In the genomic region with DNA sequence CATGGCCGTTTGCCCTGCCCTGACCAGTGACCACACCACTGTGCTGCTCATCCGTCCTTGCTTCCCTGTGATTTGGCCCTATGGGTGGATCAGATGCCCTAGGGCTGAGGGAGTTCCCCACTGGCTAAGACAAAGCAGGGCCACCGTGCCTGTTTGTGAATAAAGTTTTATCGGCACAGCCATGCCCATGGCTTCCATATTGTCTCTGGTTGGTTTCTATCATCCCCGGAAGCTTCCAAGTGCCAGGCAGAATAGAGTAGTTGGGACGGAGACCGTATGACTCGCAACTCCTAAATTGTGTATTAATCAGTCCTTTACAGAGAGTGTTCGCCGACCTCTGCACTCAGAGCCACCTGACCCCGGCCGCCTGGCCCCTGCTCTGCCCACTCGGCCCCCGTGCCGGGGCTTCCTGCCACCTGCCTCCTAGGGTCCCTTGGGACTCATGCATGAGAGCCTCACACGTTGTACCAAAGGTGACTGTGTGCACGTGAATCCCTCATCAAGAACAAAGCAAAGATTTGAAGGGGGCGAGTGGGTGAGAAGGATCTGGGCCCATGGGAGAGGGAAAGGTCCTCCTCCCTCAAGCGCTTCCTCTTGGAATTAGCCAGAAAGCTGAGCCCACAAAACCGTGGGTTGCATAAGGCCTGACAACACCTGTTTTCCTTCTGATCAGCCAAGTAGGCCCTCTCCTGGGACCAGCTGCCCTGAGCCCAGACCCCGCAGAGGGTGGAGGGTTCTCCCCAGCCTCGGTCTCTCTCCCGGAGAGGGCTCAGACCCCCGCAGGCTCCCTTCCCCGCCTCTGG, we compare ENCODE assay signal across 31 cellular contexts. TPM values are rescaled to one million over a fixed set of nuclear protein-coding genes. Genes with fewer than 3 reads are reported as not detected.
DNase-seq lines count a peak whose midpoint lies in the region; ATAC-seq, FAIRE-seq and TF ChIP-seq lines count a peak whose summit lies in the region.
"Had no signal": no experiment of that assay in that cellular context is flagged by ENCODE, and none has a peak within 500 bp of the region (broad histone marks: within the 10 kb centered on the region; RNA-seq: fewer than 3 reads in every experiment).

No MANE protein-coding gene starts in this region.

- TF ChIP-seq CTCF in OCI-LY1 (IDR thresholded peaks at IDR 0.05; ENCODE audit: low read length) (no peak), testis (IDR thresholded peaks at IDR 0.05) (no peak)

- no peaks in the 10 kb centered on the region for H4K20me1 ChIP-seq in OCI-LY1 (ENCODE audit: insufficient read depth, low read length)

- no peak for FAIRE-seq in GM12892 (lab: Jason Lieb, UNC)
- FAIRE-seq: islet of Langerhans, pancreas had no signal

- no peak overlapping the region for H3K27ac Mint-ChIP-seq in activated T-helper 17 cell treated with anti-CD3 and anti-CD28 coated beads, Interleukin-2, amount 50 U/mL, for 72 hours
- H3K27ac Mint-ChIP-seq: activated CD4-positive, alpha-beta T cell treated with anti-CD3 and anti-CD28 coated beads, Interleukin-2, amount 10 ng/mL, durations not matched to agents 24 days and 14 days; activated naive CD4-positive, alpha-beta T cell treated with anti-CD3 and anti-CD28 coated beads for 36 hours; activated T-cell treated with anti-CD3 and anti-CD28 coated beads, Interleukin-2, amount 50 U/mL, for 72 hours; GM23338; nephron; T-helper 2 cell treated with Interferon-gamma antibody and Interleukin-4, amounts not matched to agents 5 μg/mL and 100 μg/mL, for 36 hours had no signal

- TF ChIP-seq POLR2A in testis (IDR thresholded peaks at IDR 0.05) (no peak), GM12892 (IDR thresholded peaks at IDR 0.05; ENCODE audit: low read depth, low read length) (no peak)

- H3K9me2 ChIP-seq in OCI-LY1 (ENCODE audit: low read depth, low read length), result no peaks in the 10 kb centered on the region

- H3K4me3 Mint-ChIP-seq in activated T-helper 17 cell treated with anti-CD3 and anti-CD28 coated beads, Interleukin-2, amount 50 U/mL, for 72 hours, result no peak overlapping the region
- H3K4me3 Mint-ChIP-seq: activated CD4-positive, alpha-beta T cell treated with anti-CD3 and anti-CD28 coated beads, Interleukin-2, amount 10 ng/mL, durations not matched to agents 24 days and 14 days; activated naive CD4-positive, alpha-beta T cell treated with anti-CD3 and anti-CD28 coated beads for 36 hours; activated T-cell treated with anti-CD3 and anti-CD28 coated beads, Interleukin-2, amount 50 U/mL, for 72 hours; GM23338; nephron; T-helper 2 cell treated with Interferon-gamma antibody and Interleukin-4, amounts not matched to agents 5 μg/mL and 100 μg/mL, for 36 hours had no signal

- H3K27me3 ChIP-seq in H7 (ENCODE audit: control insufficient read depth, insufficient read depth, low read length) (no peaks in the 10 kb centered on the region), OCI-LY1 (ENCODE audit: insufficient read depth, low read length) (no peaks in the 10 kb centered on the region), testis (no peaks in the 10 kb centered on the region)
- H3K27me3 ChIP-seq: adrenal gland, body of pancreas, pancreas had no signal

- peak overlapping the region; percentile 91 for H3K4me2 ChIP-seq in OCI-LY1 (ENCODE audit: low read length)
- H3K4me2 ChIP-seq: GM23338, smooth muscle cell had no signal

- H3K36me3 Mint-ChIP-seq in activated T-helper 17 cell treated with anti-CD3 and anti-CD28 coated beads, Interleukin-2, amount 50 U/mL, for 72 hours (ENCODE audit: low read depth), result no peaks in the 10 kb centered on the region

- H3K79me2 ChIP-seq in OCI-LY1 (ENCODE audit: insufficient read depth, low read length), result peaks cover 67% of the 10 kb centered on the region

- no peak overlapping the region for H2AFZ ChIP-seq in OCI-LY1 (ENCODE audit: low read length)
- H2AFZ ChIP-seq: GM23338 had no signal

- peaks cover 5% of the 10 kb centered on the region for H3K27me3 Mint-ChIP-seq in activated T-helper 17 cell treated with anti-CD3 and anti-CD28 coated beads, Interleukin-2, amount 50 U/mL, for 72 hours
- H3K27me3 Mint-ChIP-seq: activated CD4-positive, alpha-beta T cell treated with anti-CD3 and anti-CD28 coated beads, Interleukin-2, amount 10 ng/mL, durations not matched to agents 24 days and 14 days had no signal

- H3K36me3 ChIP-seq in H7 (replicated peaks; ENCODE audit: control insufficient read depth, insufficient read depth, low read length) (no peaks in the 10 kb centered on the region), OCI-LY1 (ENCODE audit: insufficient read depth, low read length) (peaks cover 65% of the 10 kb centered on the region), testis (ENCODE audit: low read depth, missing control alignments) (no peaks in the 10 kb centered on the region)
- H3K36me3 ChIP-seq: adrenal gland, pancreas, tibial nerve had no signal

- intact Hi-C loops in testis (cut with DNase I; ENCODE audit: low total_unique reads), result no loop called here

- 89 to 91% methylated on average over 22 to 25 of the region's 25 CpGs for WGBS in testis, 2 donors

- H3K9me3 ChIP-seq in OCI-LY1 (ENCODE audit: low read length), result peaks cover 14% of the 10 kb centered on the region
- no peaks in the 10 kb centered on the region for H3K9me3 ChIP-seq in testis
- H3K9me3 ChIP-seq: adrenal gland, body of pancreas, pancreas, tibial nerve had no signal

- DNase-seq in H7 (peak; percentile 19), left lobe of liver (ENCODE audit: low spot score) (peak; percentile 41), testis (peak; percentile 12), GM12892 (ENCODE audit: insufficient read length) (no peak)
- DNase-seq: activated CD4-positive, alpha-beta T cell treated with anti-CD3 and anti-CD28 coated beads, Interleukin-2, amount 10 ng/mL, durations not matched to agents 24 days and 14 days; activated naive CD4-positive, alpha-beta T cell treated with anti-CD3 and anti-CD28 coated beads for 36 hours; activated T-cell treated with anti-CD3 and anti-CD28 coated beads, Interleukin-2, amount 50 U/mL, for 72 hours; body of pancreas; NCI-H1417; NCI-H2081 treated with DMSO at 0.1 percent for 48 hours; NCI-H446 treated with DMSO at 0.1 percent for 48 hours; OCI-M1; pancreas; retina; stimulated activated CD4-positive, alpha-beta T cell treated with anti-CD3 and anti-CD28 coated beads, Interleukin-1b, Interleukin-23, amount 100 ng/mL, for 48 hours; stimulated activated CD8-positive, alpha-beta memory T cell treated with anti-CD3 and anti-CD28 coated beads, Interleukin-4, amount 100 ng/mL, for 48 hours had no signal

- ATAC-seq in left lobe of liver (no peak), HG03439 (IDR thresholded peaks at IDR 0.05; ENCODE audit: unreplicated experiment) (no peak)
- no peak for ATAC-seq in activated T-helper 17 cell treated with anti-CD3 and anti-CD28 coated beads, Interleukin-2, amount 50 U/mL, for 72 hours (replicated peaks)
- ATAC-seq: activated T-cell treated with anti-CD3 and anti-CD28 coated beads, Interleukin-2, amount 50 U/mL, for 72 hours; body of pancreas; GM23338; pancreas had no signal

- H3K9ac ChIP-seq in OCI-LY1 (ENCODE audit: low read length), result peak overlapping the region; percentile 97; the same call in 1 of the 2 replicates

- no peaks in the 10 kb centered on the region for H3K4me1 Mint-ChIP-seq in activated T-helper 17 cell treated with anti-CD3 and anti-CD28 coated beads, Interleukin-2, amount 50 U/mL, for 72 hours
- H3K4me1 Mint-ChIP-seq: activated CD4-positive, alpha-beta T cell treated with anti-CD3 and anti-CD28 coated beads, Interleukin-2, amount 10 ng/mL, durations not matched to agents 24 days and 14 days; GM23338; nephron had no signal

- H3K4me1 ChIP-seq in OCI-LY1 (ENCODE audit: insufficient read depth, low read length, severe bottlenecking) (peaks cover 33% of the 10 kb centered on the region), testis (peaks cover 7% of the 10 kb centered on the region)
- H3K4me1 ChIP-seq: body of pancreas, pancreas had no signal

- no peaks in the 10 kb centered on the region for H3K9me3 Mint-ChIP-seq in activated T-helper 17 cell treated with anti-CD3 and anti-CD28 coated beads, Interleukin-2, amount 50 U/mL, for 72 hours
- H3K9me3 Mint-ChIP-seq: activated CD4-positive, alpha-beta T cell treated with anti-CD3 and anti-CD28 coated beads, Interleukin-2, amount 10 ng/mL, durations not matched to agents 24 days and 14 days; activated naive CD4-positive, alpha-beta T cell treated with anti-CD3 and anti-CD28 coated beads for 36 hours; GM23338; T-helper 2 cell treated with Interferon-gamma antibody and Interleukin-4, amounts not matched to agents 5 μg/mL and 100 μg/mL, for 36 hours had no signal

- H3K4me3 ChIP-seq in H7 (ENCODE audit: insufficient read depth, low read depth, low read length) (no peak overlapping the region), OCI-LY1 (ENCODE audit: low read depth, low read length, poor library complexity, severe bottlenecking) (peak overlapping the region; percentile 99), testis (no peak overlapping the region)
- H3K4me3 ChIP-seq: adrenal gland, body of pancreas, GM23338, pancreas, smooth muscle cell, tibial nerve had no signal

- H3K27ac ChIP-seq in OCI-LY1 (ENCODE audit: low read depth, low read length, poor library complexity, severe bottlenecking) (peak overlapping the region; percentile 86), testis (no peak overlapping the region)
- H3K27ac ChIP-seq: adrenal gland, body of pancreas, C4-2B, pancreas, tibial nerve had no signal

- H3F3A ChIP-seq in OCI-LY1 (ENCODE audit: insufficient read depth, low read length), result no peaks in the 10 kb centered on the region

RNA-seq across cellular contexts. Expression of gene FCN2, which starts 11.7 kb away (rescaled TPM):
- not detected in 2 replicates for total RNA-seq in H7 (2014; rRNA removed; shearing (Covaris generic))
- total RNA-seq in left lobe of liver (95.7 TPM), testis (under 1 TPM in 1 of 2 donors, not detected in 1; 0.43 TPM)
- polyA plus RNA-seq in testis (ENCODE audit: insufficient read depth, low read depth, low replicate concordance), result not detected
- not detected for total RNA-seq in activated T-helper 17 cell treated with anti-CD3 and anti-CD28 coated beads, Interleukin-2, amount 50 U/mL, for 72 hours
- polyA plus RNA-seq in GM12892 (2012; ENCODE audit: missing spikeins), result not detected
- total RNA-seq: activated CD4-positive, alpha-beta T cell treated with anti-CD3 and anti-CD28 coated beads, Interleukin-2, amount 10 ng/mL, durations not matched to agents 24 days and 14 days; activated naive CD4-positive, alpha-beta T cell treated with anti-CD3 and anti-CD28 coated beads for 36 hours; activated T-cell treated with anti-CD3 and anti-CD28 coated beads, Interleukin-2, amount 50 U/mL, for 72 hours; body of pancreas; Daoy; glomerular endothelial cell; GM23338; M059J; smooth muscle cell had no signal
- polyA plus RNA-seq: AG04450, GM23338, smooth muscle cell had no signal

RNA-seq across cellular contexts. Expression of gene FCN1, which starts 48.8 kb away (rescaled TPM):
- not detected in 2 replicates for total RNA-seq in H7 (2014; rRNA removed; shearing (Covaris generic))
- total RNA-seq in left lobe of liver (0.93 TPM), testis (under 1 TPM in 1 of 2 donors, not detected in 1; 0.19 TPM)
- 8.0 TPM for polyA plus RNA-seq in testis (ENCODE audit: insufficient read depth, low read depth, low replicate concordance)
- total RNA-seq in activated T-helper 17 cell treated with anti-CD3 and anti-CD28 coated beads, Interleukin-2, amount 50 U/mL, for 72 hours, result not detected
- not detected for polyA plus RNA-seq in GM12892 (2012; ENCODE audit: missing spikeins)
- total RNA-seq: activated CD4-positive, alpha-beta T cell treated with anti-CD3 and anti-CD28 coated beads, Interleukin-2, amount 10 ng/mL, durations not matched to agents 24 days and 14 days; activated naive CD4-positive, alpha-beta T cell treated with anti-CD3 and anti-CD28 coated beads for 36 hours; activated T-cell treated with anti-CD3 and anti-CD28 coated beads, Interleukin-2, amount 50 U/mL, for 72 hours; body of pancreas; Daoy; glomerular endothelial cell; GM23338; M059J; smooth muscle cell had no signal
- polyA plus RNA-seq: AG04450, GM23338 had no signal

Comparison
In these comparisons a context has a peak if more than half of its experiments do, and no peak if none do; other contexts are left out.
1. RNA of gene FCN2, which starts 11.7 kb away (total RNA-seq): 95.7 TPM in left lobe of liver (single experiment); 0.43 TPM in testis, not detected in H7 and not detected in activated T-helper 17 cell treated with anti-CD3 and anti-CD28 coated beads, Interleukin-2, amount 50 U/mL, for 72 hours; every median in the first group is over 10 times any median in the second.